In genomic region chr4:38452009-38452408, GRCh38 we compare ENCODE assay signal across 28 cellular contexts.
DNase-seq lines count a peak whose midpoint lies in the region; ATAC-seq lines count a peak whose summit lies in the region.
"Had no signal": no experiment of that assay in that cellular context is flagged by ENCODE, and none has a peak within 500 bp of the region (broad histone marks: within the 10 kb centered on the region; RNA-seq: fewer than 3 reads in every experiment).

No MANE protein-coding gene starts in this region.

- no peak overlapping the region for H2BK5ac ChIP-seq in mesenchymal stem cell (ENCODE audit: low read depth, low read length, poor library complexity, severe bottlenecking)

- no peak overlapping the region for H2BK15ac ChIP-seq in mesenchymal stem cell (ENCODE audit: low read depth, poor library complexity, severe bottlenecking)

- no peak overlapping the region for H3K23ac ChIP-seq in mesenchymal stem cell (ENCODE audit: low read length in 2 of 2)

- H3K27me3 ChIP-seq in mesenchymal stem cell (ENCODE audit: control insufficient read depth in 1 of 2, insufficient read depth in 1 of 2, low read length in 2 of 2) = peaks cover 0 to 18% of the 10 kb centered on the region in 2 experiments
- H3K27me3 ChIP-seq: BE2C, neural progenitor cell, pancreas, SJCRH30 had no signal

- H3K27me3 Mint-ChIP-seq in activated T-helper 17 cell treated with anti-CD3 and anti-CD28 coated beads, Interleukin-2, amount 50 U/mL, for 72 hours = peaks cover 10% of the 10 kb centered on the region
- no peaks in the 10 kb centered on the region for H3K27me3 Mint-ChIP-seq in stimulated activated naive CD8-positive, alpha-beta T cell treated with anti-CD3 and anti-CD28 coated beads, Interleukin-15, amount 100 ng/mL, for 72 hours
- H3K27me3 Mint-ChIP-seq: activated naive CD8-positive, alpha-beta T cell had no signal

- no peak overlapping the region for H2BK12ac ChIP-seq in mesenchymal stem cell (ENCODE audit: low read length in 2 of 2)

- peaks cover 36% of the 10 kb centered on the region for H3K4me1 Mint-ChIP-seq in activated T-helper 17 cell treated with anti-CD3 and anti-CD28 coated beads, Interleukin-2, amount 50 U/mL, for 72 hours
- peaks cover 59% of the 10 kb centered on the region for H3K4me1 Mint-ChIP-seq in stimulated activated naive CD8-positive, alpha-beta T cell treated with anti-CD3 and anti-CD28 coated beads, Interleukin-15, amount 100 ng/mL, for 72 hours
- H3K4me1 Mint-ChIP-seq: memory B cell had no signal

- no peak overlapping the region for H3K4me3 Mint-ChIP-seq in activated T-helper 17 cell treated with anti-CD3 and anti-CD28 coated beads, Interleukin-2, amount 50 U/mL, for 72 hours
- H3K4me3 Mint-ChIP-seq in stimulated activated naive CD8-positive, alpha-beta T cell treated with anti-CD3 and anti-CD28 coated beads, Interleukin-15, amount 100 ng/mL, for 72 hours = no peak overlapping the region
- H3K4me3 Mint-ChIP-seq: activated naive CD8-positive, alpha-beta T cell; CD8-positive, alpha-beta T cell; memory B cell; neural progenitor cell had no signal

- H2AK5ac ChIP-seq in mesenchymal stem cell (ENCODE audit: low read length, severe bottlenecking) = no peak overlapping the region

- H3K9me3 Mint-ChIP-seq in activated naive CD4-positive, alpha-beta T cell treated with anti-CD3 and anti-CD28 coated beads, Interleukin-2, amount 50 U/mL, for 72 hours = peaks cover 0 to 25% of the 10 kb centered on the region in 2 donors
- H3K9me3 Mint-ChIP-seq in activated T-helper 17 cell treated with anti-CD3 and anti-CD28 coated beads, Interleukin-2, amount 50 U/mL, for 72 hours = peaks cover 6% of the 10 kb centered on the region
- peaks cover 15 to 25% of the 10 kb centered on the region in 2 donors for H3K9me3 Mint-ChIP-seq in stimulated activated naive CD8-positive, alpha-beta T cell treated with anti-CD3 and anti-CD28 coated beads, Interleukin-15, amount 100 ng/mL, for 72 hours
- H3K9me3 Mint-ChIP-seq: CD8-positive, alpha-beta T cell had no signal

- peaks cover 24 to 29% of the 10 kb centered on the region in 2 donors for H3K36me3 Mint-ChIP-seq in activated naive CD4-positive, alpha-beta T cell treated with anti-CD3 and anti-CD28 coated beads, Interleukin-2, amount 50 U/mL, for 72 hours
- H3K36me3 Mint-ChIP-seq in activated T-helper 17 cell treated with anti-CD3 and anti-CD28 coated beads, Interleukin-2, amount 50 U/mL, for 72 hours (ENCODE audit: low read depth) = no peaks in the 10 kb centered on the region
- H3K36me3 Mint-ChIP-seq: CD8-positive, alpha-beta T cell had no signal

- H3K9ac ChIP-seq in mesenchymal stem cell (ENCODE audit: low read length) = no peak overlapping the region
- H3K9ac ChIP-seq: neural progenitor cell had no signal

- peak; percentile 51 to 65 for ATAC-seq in activated naive CD4-positive, alpha-beta T cell treated with anti-CD3 and anti-CD28 coated beads, Interleukin-2, amount 50 U/mL, for 72 hours
- ATAC-seq in HG02759 (IDR thresholded peaks at IDR 0.05; ENCODE audit: unreplicated experiment) = peak; percentile 55
- ATAC-seq in activated T-helper 17 cell treated with anti-CD3 and anti-CD28 coated beads, Interleukin-2, amount 50 U/mL, for 72 hours (replicated peaks) = peak; percentile 48
- peak; percentile 77 for ATAC-seq in stimulated activated naive CD8-positive, alpha-beta T cell treated with anti-CD3 and anti-CD28 coated beads, Interleukin-15, amount 100 ng/mL, for 72 hours
- ATAC-seq: CD8-positive, alpha-beta T cell; left lobe of liver; pancreas had no signal

- H3K4ac ChIP-seq in mesenchymal stem cell (ENCODE audit: low read depth in 1 of 2, low read length in 2 of 2) = no peak overlapping the region

- no peak overlapping the region for H4K8ac ChIP-seq in mesenchymal stem cell (ENCODE audit: low read length)

- H3K4me2 ChIP-seq in mesenchymal stem cell (ENCODE audit: low read length, poor library complexity, severe bottlenecking) = no peak overlapping the region
- H3K4me2 ChIP-seq: neural progenitor cell had no signal

- H3K9me3 ChIP-seq in mesenchymal stem cell (ENCODE audit: control insufficient read depth, low read length) = no peaks in the 10 kb centered on the region
- H3K9me3 ChIP-seq: BE2C, pancreas, SJCRH30, tibial artery had no signal

- H3K18ac ChIP-seq in mesenchymal stem cell (ENCODE audit: low read depth in 1 of 2, low read length in 2 of 2) = no peak overlapping the region

- H3K27ac ChIP-seq in mesenchymal stem cell (ENCODE audit: low read length, poor library complexity, severe bottlenecking) = no peak overlapping the region
- H3K27ac ChIP-seq: neural progenitor cell, pancreas, SJCRH30, skin epidermis, tibial artery, VCaP had no signal

- no peak overlapping the region for H3K27ac Mint-ChIP-seq in activated naive CD4-positive, alpha-beta T cell treated with anti-CD3 and anti-CD28 coated beads, Interleukin-2, amount 50 U/mL, for 72 hours
- no peak overlapping the region for H3K27ac Mint-ChIP-seq in activated T-helper 17 cell treated with anti-CD3 and anti-CD28 coated beads, Interleukin-2, amount 50 U/mL, for 72 hours
- no peak overlapping the region for H3K27ac Mint-ChIP-seq in stimulated activated naive CD8-positive, alpha-beta T cell treated with anti-CD3 and anti-CD28 coated beads, Interleukin-15, amount 100 ng/mL, for 72 hours
- H3K27ac Mint-ChIP-seq: activated naive CD8-positive, alpha-beta T cell; CD8-positive, alpha-beta T cell; memory B cell; neural progenitor cell had no signal

- no peak overlapping the region for H3K14ac ChIP-seq in mesenchymal stem cell (ENCODE audit: low read length in 2 of 2)

- no peak for DNase-seq in activated naive CD4-positive, alpha-beta T cell treated with anti-CD3 and anti-CD28 coated beads, Interleukin-2, amount 50 U/mL, for 72 hours (ENCODE audit: low spot score in 2 of 2)
- no peak for DNase-seq in activated naive CD4-positive, alpha-beta T cell treated with anti-CD3 and anti-CD28 coated beads, Interleukin-2, amount 50 U/mL, for 16 hours
- peak in 1 of 2 donors; percentile 19 for DNase-seq in stimulated activated naive CD8-positive, alpha-beta T cell treated with anti-CD3 and anti-CD28 coated beads, Interleukin-15, amount 100 ng/mL, for 72 hours
- DNase-seq in mesenchymal stem cell (no peak), SIG-M5 treated with dmso at 0.1 percent for 504 hours (lab: John Stamatoyannopoulos, UW; ENCODE audit: unreplicated experiment) (no peak)
- DNase-seq: ACHN; activated CD4-positive, alpha-beta T cell treated with anti-CD3 and anti-CD28 coated beads for 48 hours; aorta; BE2C; CD8-positive, alpha-beta T cell; HCEC 1CT; KG1; NCI-H1105 treated with DMSO at 0.1 percent for 48 hours; NCI-H1930; NCI-H2171 treated with DMSO at 0.1 percent for 48 hours; NCI-H510A; pancreas; SJCRH30; SW 1271; tibial artery had no signal

- peaks cover 2% of the 10 kb centered on the region for H3K4me1 ChIP-seq in mesenchymal stem cell (ENCODE audit: control insufficient read depth, insufficient read depth, low read depth, low read length)
- H3K4me1 ChIP-seq: BE2C, SJCRH30, tibial artery had no signal

- H2BK120ac ChIP-seq in mesenchymal stem cell (ENCODE audit: low read depth, low read length) = no peak overlapping the region

- H3K36me3 ChIP-seq in mesenchymal stem cell (ENCODE audit: control insufficient read depth in 1 of 2, insufficient read depth in 2 of 2, low read depth in 1 of 2, low read length in 2 of 2) = no peaks in the 10 kb centered on the region
- H3K36me3 ChIP-seq: BE2C, neural progenitor cell, pancreas, SJCRH30, tibial artery had no signal

- no peak overlapping the region for H4K91ac ChIP-seq in mesenchymal stem cell (ENCODE audit: low read length)

- H3K79me1 ChIP-seq in mesenchymal stem cell (replicated peaks; ENCODE audit: low read length, poor library complexity, severe bottlenecking) = no peaks in the 10 kb centered on the region

- H2AFZ ChIP-seq in mesenchymal stem cell (ENCODE audit: low read depth, low read length) = no peak overlapping the region
- H2AFZ ChIP-seq: neural progenitor cell had no signal

- H3K4me3 ChIP-seq in mesenchymal stem cell (ENCODE audit: insufficient read depth in 1 of 2, low read depth in 1 of 2, low read length in 2 of 2) = no peak overlapping the region
- H3K4me3 ChIP-seq: neural progenitor cell, pancreas, SJCRH30, skin epidermis, tibial artery had no signal
